In genomic region chr10:75456122-75456521, GRCh38 we compare ENCODE assay signal across 30 cellular contexts. TPM values are rescaled to one million over a fixed set of nuclear protein-coding genes. Genes with fewer than 3 reads are reported as not detected.
"Had no signal": no experiment of that assay in that cellular context is flagged by ENCODE, and none has a peak within 500 bp of the region (broad histone marks: within the 10 kb centered on the region; RNA-seq: fewer than 3 reads in every experiment).

No MANE protein-coding gene starts in this region.

- H3K4me1 ChIP-seq: body of pancreas, colonic mucosa had no signal

- H3K4me3 Mint-ChIP-seq: activated B cell treated with CpG ODN at 0.5 μM for 24 hours; activated CD8-positive, alpha-beta T cell treated with anti-CD3 and anti-CD28 coated beads for 36 hours; activated naive CD4-positive, alpha-beta T cell treated with anti-CD3 and anti-CD28 coated beads for 36 hours; activated naive CD4-positive, alpha-beta T cell treated with anti-CD3 and anti-CD28 coated beads, Interleukin-2, amount 50 U/mL, for 24 hours; activated naive CD8-positive, alpha-beta T cell treated with anti-CD3 and anti-CD28 coated beads for 36 hours; activated naive CD8-positive, alpha-beta T cell treated with anti-CD3 and anti-CD28 coated beads, Interleukin-2, amount 50 U/mL, for 24 hours; activated T-cell treated with anti-CD3 and anti-CD28 coated beads, Interleukin-2, amount 50 U/mL, for 4 hours; activated T-helper 17 cell treated with anti-CD3 and anti-CD28 coated beads, Interleukin-2, amount 50 U/mL, for 72 hours; T-helper 17 cell; T-helper 2 cell treated with Interferon-gamma antibody and Interleukin-4, amounts not matched to agents 5 μg/mL and 100 μg/mL, for 36 hours had no signal

- H3K4me3 ChIP-seq: adrenal gland, body of pancreas, cardiac muscle cell, colonic mucosa had no signal

- H3K36me3 ChIP-seq: cardiac muscle cell, colonic mucosa, WERI-Rb-1 had no signal

- H3K27me3 Mint-ChIP-seq: activated CD8-positive, alpha-beta T cell treated with anti-CD3 and anti-CD28 coated beads for 36 hours; activated naive CD8-positive, alpha-beta T cell treated with anti-CD3 and anti-CD28 coated beads for 36 hours had no signal

- H3K9me3 ChIP-seq: adrenal gland, body of pancreas, colonic mucosa had no signal

- H3K27me3 ChIP-seq: adrenal gland, body of pancreas, colonic mucosa had no signal

- ATAC-seq: activated CD4-positive, CD25-positive, alpha-beta regulatory T cell treated with anti-CD3 and anti-CD28 coated beads, Interleukin-2, amount 50 U/mL, for 24 hours; activated CD8-positive, alpha-beta T cell treated with anti-CD3 and anti-CD28 coated beads for 36 hours; activated naive CD8-positive, alpha-beta T cell treated with anti-CD3 and anti-CD28 coated beads, Interleukin-2, amount 50 U/mL, for 24 hours; activated T-cell treated with anti-CD3 and anti-CD28 coated beads, Interleukin-2, amount 50 U/mL, for 4 hours; activated T-helper 17 cell treated with anti-CD3 and anti-CD28 coated beads, Interleukin-2, amount 50 U/mL, for 72 hours; body of pancreas; esophagus mucosa; T-helper 17 cell had no signal

- H3K27ac Mint-ChIP-seq: activated B cell treated with CpG ODN at 0.5 μM for 24 hours; activated CD8-positive, alpha-beta T cell treated with anti-CD3 and anti-CD28 coated beads for 36 hours; activated naive CD4-positive, alpha-beta T cell treated with anti-CD3 and anti-CD28 coated beads for 36 hours; activated naive CD4-positive, alpha-beta T cell treated with anti-CD3 and anti-CD28 coated beads, Interleukin-2, amount 50 U/mL, for 24 hours; activated naive CD8-positive, alpha-beta T cell treated with anti-CD3 and anti-CD28 coated beads for 36 hours; activated naive CD8-positive, alpha-beta T cell treated with anti-CD3 and anti-CD28 coated beads, Interleukin-2, amount 50 U/mL, for 24 hours; activated T-helper 17 cell treated with anti-CD3 and anti-CD28 coated beads, Interleukin-2, amount 50 U/mL, for 72 hours; T-helper 17 cell; T-helper 2 cell treated with Interferon-gamma antibody and Interleukin-4, amounts not matched to agents 5 μg/mL and 100 μg/mL, for 36 hours had no signal

- H3K36me3 Mint-ChIP-seq: activated naive CD4-positive, alpha-beta T cell treated with anti-CD3 and anti-CD28 coated beads, Interleukin-2, amount 50 U/mL, for 24 hours; activated naive CD8-positive, alpha-beta T cell treated with anti-CD3 and anti-CD28 coated beads for 36 hours had no signal

- H3K27ac ChIP-seq: adrenal gland, body of pancreas, cardiac muscle cell, colonic mucosa, WERI-Rb-1 had no signal

- H3K4me1 Mint-ChIP-seq: activated B cell treated with CpG ODN at 0.5 μM for 24 hours; activated naive CD4-positive, alpha-beta T cell treated with anti-CD3 and anti-CD28 coated beads, Interleukin-2, amount 50 U/mL, for 24 hours; activated naive CD8-positive, alpha-beta T cell treated with anti-CD3 and anti-CD28 coated beads for 36 hours; activated naive CD8-positive, alpha-beta T cell treated with anti-CD3 and anti-CD28 coated beads, Interleukin-2, amount 50 U/mL, for 24 hours; activated T-helper 17 cell treated with anti-CD3 and anti-CD28 coated beads, Interleukin-2, amount 50 U/mL, for 72 hours; T-helper 17 cell had no signal

- H3K9me3 Mint-ChIP-seq: activated B cell treated with CpG ODN at 0.5 μM for 24 hours; activated CD8-positive, alpha-beta T cell treated with anti-CD3 and anti-CD28 coated beads for 36 hours; activated naive CD4-positive, alpha-beta T cell treated with anti-CD3 and anti-CD28 coated beads for 36 hours; activated naive CD4-positive, alpha-beta T cell treated with anti-CD3 and anti-CD28 coated beads, Interleukin-2, amount 50 U/mL, for 24 hours; activated naive CD8-positive, alpha-beta T cell treated with anti-CD3 and anti-CD28 coated beads for 36 hours; activated naive CD8-positive, alpha-beta T cell treated with anti-CD3 and anti-CD28 coated beads, Interleukin-2, amount 50 U/mL, for 24 hours; activated T-cell treated with anti-CD3 and anti-CD28 coated beads, Interleukin-2, amount 50 U/mL, for 4 hours; activated T-helper 17 cell treated with anti-CD3 and anti-CD28 coated beads, Interleukin-2, amount 50 U/mL, for 72 hours; T-helper 2 cell treated with Interferon-gamma antibody and Interleukin-4, amounts not matched to agents 5 μg/mL and 100 μg/mL, for 36 hours had no signal

- DNase-seq: activated B cell treated with CpG ODN at 0.5 μM for 24 hours; activated CD4-positive, alpha-beta T cell treated with anti-CD3 and anti-CD28 coated beads for 48 hours; activated CD4-positive, alpha-beta T cell treated with anti-CD3 and anti-CD28 coated beads, Interleukin-2, amount 50 U/mL, for 1 hour; activated CD4-positive, alpha-beta T cell treated with anti-CD3 and anti-CD28 coated beads, Interleukin-2, amount 50 U/mL, for 48 hours; activated CD8-positive, alpha-beta memory T cell treated with anti-CD3 and anti-CD28 coated beads for 24 hours; activated CD8-positive, alpha-beta T cell treated with anti-CD3 and anti-CD28 coated beads for 36 hours; activated effector memory CD4-positive, alpha-beta T cell treated with Interleukin-2 at 50 U/mL for 16 hours; activated naive CD4-positive, alpha-beta T cell treated with anti-CD3 and anti-CD28 coated beads for 36 hours; activated naive CD8-positive, alpha-beta T cell treated with anti-CD3 and anti-CD28 coated beads for 36 hours; activated naive CD8-positive, alpha-beta T cell treated with anti-CD3 and anti-CD28 coated beads, Interleukin-2, amount 50 U/mL, for 24 hours; activated T-cell treated with anti-CD3 and anti-CD28 coated beads, Interleukin-2, amount 50 U/mL, for 4 hours; amygdala; aorta; body of pancreas; central memory CD4-positive, alpha-beta T cell; cerebellar nuclear complex; colonic mucosa; effector CD8-positive, alpha-beta T cell; foreskin fibroblast; head of caudate nucleus; T-helper 17 cell; T1000; WERI-Rb-1 had no signal

RNA-seq across cellular contexts. Expression of gene LRMDA, which starts 24.7 kb away (rescaled TPM):
- total RNA-seq: activated B cell treated with CpG ODN at 0.5 μM for 24 hours; activated CD8-positive, alpha-beta T cell treated with anti-CD3 and anti-CD28 coated beads for 36 hours; activated naive CD4-positive, alpha-beta T cell treated with anti-CD3 and anti-CD28 coated beads for 36 hours; activated naive CD8-positive, alpha-beta T cell treated with anti-CD3 and anti-CD28 coated beads for 36 hours; activated T-cell treated with anti-CD3 and anti-CD28 coated beads, Interleukin-2, amount 50 U/mL, for 4 hours; activated T-helper 17 cell treated with anti-CD3 and anti-CD28 coated beads, Interleukin-2, amount 50 U/mL, for 72 hours; T-helper 17 cell had no signal

RNA-seq across cellular contexts. Expression of gene ZNF503, which starts 54.6 kb away (rescaled TPM):
- total RNA-seq: activated B cell treated with CpG ODN at 0.5 μM for 24 hours had no signal
